ENCODE assay signal across 10 cellular contexts in the genomic region with DNA sequence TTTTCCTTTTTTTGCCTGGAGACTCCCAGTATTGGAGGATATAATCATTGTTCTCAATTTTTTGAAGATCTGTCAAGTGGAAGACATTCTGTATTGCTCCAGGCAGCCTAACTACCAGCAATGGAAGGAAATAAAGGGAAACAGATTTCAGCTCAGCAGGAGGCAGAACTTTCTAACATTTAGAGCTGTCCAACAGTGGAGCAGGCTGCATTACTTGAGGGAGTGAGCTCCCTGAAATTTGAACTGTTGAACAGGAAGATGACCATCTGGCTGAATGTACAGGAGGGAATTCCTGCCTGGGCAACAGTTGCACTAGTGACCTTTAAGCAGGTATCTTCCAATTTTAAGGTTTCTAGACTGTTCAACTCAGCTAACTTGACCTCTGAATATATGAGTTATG. TPM values are rescaled to one million over a fixed set of nuclear protein-coding genes. Genes with fewer than 3 reads are reported as not detected.
DNase-seq lines count a peak whose midpoint lies in the region; ATAC-seq lines count a peak whose summit lies in the region.
"Had no signal": no experiment of that assay in that cellular context is flagged by ENCODE, and none has a peak within 500 bp of the region (broad histone marks: within the 10 kb centered on the region; RNA-seq: fewer than 3 reads in every experiment).

No MANE protein-coding gene starts in this region.

- peaks cover 33 to 39% (median 36%) of the 10 kb centered on the region in 3 donors for H3K4me1 Mint-ChIP-seq in CD8-positive, alpha-beta memory T cell
- peaks cover 28 to 30% (median 30%) of the 10 kb centered on the region in 3 donors for H3K4me1 Mint-ChIP-seq in IgD-negative memory B cell
- H3K4me1 Mint-ChIP-seq in activated naive CD8-positive, alpha-beta T cell (ENCODE audit: low read depth): peaks cover 31% of the 10 kb centered on the region
- peaks cover 22 to 44% (median 40%) of the 10 kb centered on the region in 3 donors for H3K4me1 Mint-ChIP-seq in naive B cell

- ATAC-seq in naive B cell (ENCODE audit: low read depth in 2 of 2): no peak
- no peak for ATAC-seq in HG03439 (IDR thresholded peaks at IDR 0.05; ENCODE audit: unreplicated experiment)
- ATAC-seq in Right ventricle myocardium superior (ENCODE audit: poor library complexity): no peak
- ATAC-seq in GM21737 (IDR thresholded peaks at IDR 0.05; ENCODE audit: unreplicated experiment): no peak

- CTCF ChIA-PET in CD8-positive, alpha-beta memory T cell (lab: Charles Lee): interaction anchor here (1.0 to 2.9 kb wide), 5 partner anchors 11 to 68 kb away, joined by 3 to 18 read pairs (median 3); partner anchors contain the start of gene HSPA5

- peaks cover 3 to 8% of the 10 kb centered on the region in 2 donors for H3K27me3 Mint-ChIP-seq in CD8-positive, alpha-beta memory T cell
- H3K27me3 Mint-ChIP-seq in IgD-negative memory B cell: no peaks in the 10 kb centered on the region
- H3K27me3 Mint-ChIP-seq in activated naive CD8-positive, alpha-beta T cell: no peaks in the 10 kb centered on the region
- no peaks in the 10 kb centered on the region for H3K27me3 Mint-ChIP-seq in naive B cell

- H3K9me3 Mint-ChIP-seq in CD8-positive, alpha-beta memory T cell: no peaks in the 10 kb centered on the region
- H3K9me3 Mint-ChIP-seq in IgD-negative memory B cell: peaks cover 0 to 8% (median 0%) of the 10 kb centered on the region in 3 donors
- no peaks in the 10 kb centered on the region for H3K9me3 Mint-ChIP-seq in activated naive CD8-positive, alpha-beta T cell (ENCODE audit: low read depth)
- peaks cover 0 to 13% (median 9%) of the 10 kb centered on the region in 7 donors for H3K9me3 Mint-ChIP-seq in naive B cell

- POLR2A ChIA-PET in CD8-positive, alpha-beta memory T cell (lab: Charles Lee): interaction anchor here (0.7 to 4.3 kb wide), 3 partner anchors 18 to 81 kb away, joined by 3 to 47 read pairs (median 3); partner anchors contain the start of gene HSPA5

- H3K4me3 ChIP-seq in CD8-positive, alpha-beta memory T cell (ENCODE audit: low read length): no peak overlapping the region

- H3K27me3 ChIP-seq in CD8-positive, alpha-beta memory T cell (ENCODE audit: insufficient read depth, low read length, poor library complexity, severe bottlenecking): no peaks in the 10 kb centered on the region
- H3K27me3 ChIP-seq: Peyer's patch had no signal

- intact Hi-C loops in Right ventricle myocardium superior (cut with DNase I): no loop called here

- H3K36me3 ChIP-seq in CD8-positive, alpha-beta memory T cell (ENCODE audit: insufficient read depth, low read length): no peaks in the 10 kb centered on the region
- H3K36me3 ChIP-seq: Peyer's patch had no signal

- DNase-seq in CD8-positive, alpha-beta memory T cell: no peak
- DNase-seq in naive B cell (no peak), epidermal melanocyte (ENCODE audit: insufficient read length, low spot score) (no peak), Right ventricle myocardium superior (no peak)
- DNase-seq: kidney, Peyer's patch had no signal

- peaks cover 0 to 22% (median 2%) of the 10 kb centered on the region in 3 donors for H3K36me3 Mint-ChIP-seq in CD8-positive, alpha-beta memory T cell
- H3K36me3 Mint-ChIP-seq in IgD-negative memory B cell (peaks cover 5% of the 10 kb centered on the region), naive B cell (no peaks in the 10 kb centered on the region)
- peaks cover 8% of the 10 kb centered on the region for H3K36me3 Mint-ChIP-seq in activated naive CD8-positive, alpha-beta T cell

- no peak overlapping the region for H3K27ac ChIP-seq in CD8-positive, alpha-beta memory T cell (ENCODE audit: low read depth, low read length)

- peak overlapping the region in 6 of 8 donors; percentile 72 to 99 (median 96) for H3K27ac Mint-ChIP-seq in CD8-positive, alpha-beta memory T cell
- H3K27ac Mint-ChIP-seq in IgD-negative memory B cell (peak overlapping the region; percentile 96 to 100 (median 100)), naive B cell (peak overlapping the region; percentile 95 to 100 (median 100))
- peak overlapping the region; percentile 34 for H3K27ac Mint-ChIP-seq in activated naive CD8-positive, alpha-beta T cell

- H3K4me3 Mint-ChIP-seq in CD8-positive, alpha-beta memory T cell: peak overlapping the region; percentile 95 to 99 (median 98)
- H3K4me3 Mint-ChIP-seq in IgD-negative memory B cell (peak overlapping the region in 3 of 4 donors; percentile 91 to 98 (median 93)), naive B cell (peak overlapping the region in 6 of 8 donors; percentile 88 to 99 (median 96))
- H3K4me3 Mint-ChIP-seq in activated naive CD8-positive, alpha-beta T cell: peak overlapping the region; percentile 98

- no peaks in the 10 kb centered on the region for H3K9me3 ChIP-seq in CD8-positive, alpha-beta memory T cell (ENCODE audit: low read length)
- H3K9me3 ChIP-seq: Peyer's patch had no signal

- peaks cover 32% of the 10 kb centered on the region for H3K4me1 ChIP-seq in CD8-positive, alpha-beta memory T cell (ENCODE audit: insufficient read depth, low read length)

RNA-seq across cellular contexts. Expression of gene GAPVD1, which starts 1.1 kb away (rescaled TPM):
- 10 to 100 TPM; 42.7 to 44.8 TPM for total RNA-seq in CD8-positive, alpha-beta memory T cell
- 55.4 TPM for polyA plus RNA-seq in CD8-positive, alpha-beta memory T cell
- polyA plus RNA-seq in IgD-negative memory B cell (33.7 TPM), naive B cell (ENCODE audit: low read depth in 6 of 6) (10 to 100 TPM; 28.4 to 64.9 (median 39.0) TPM)
- total RNA-seq in Right ventricle myocardium superior: 31.9 TPM

RNA-seq across cellular contexts. Expression of gene HSPA5, which starts 19.4 kb away (rescaled TPM):
- 100 to 1,000 TPM; 229 to 237 TPM for total RNA-seq in CD8-positive, alpha-beta memory T cell
- polyA plus RNA-seq in CD8-positive, alpha-beta memory T cell: 251 TPM
- polyA plus RNA-seq in IgD-negative memory B cell: 147 TPM
- polyA plus RNA-seq in naive B cell (ENCODE audit: low read depth in 6 of 6): 100 to 1,000 TPM; 106 to 189 (median 126) TPM
- total RNA-seq in Right ventricle myocardium superior: 159 TPM

Comparison
In these comparisons a context has a peak if more than half of its experiments do, and no peak if none do; other contexts are left out.
1. H3K27ac Mint-ChIP-seq: peak in every context shown above with its lines; median percentile 100 in IgD-negative memory B cell; 100 in naive B cell; 96 in CD8-positive, alpha-beta memory T cell; 34 in activated naive CD8-positive, alpha-beta T cell.